13 cellular contexts compared by ENCODE assay signal in genomic region chr3:136954980-136955780, GRCh38. TPM values are rescaled to one million over a fixed set of nuclear protein-coding genes. Genes with fewer than 3 reads are reported as not detected.
DNase-seq lines count a peak whose midpoint lies in the region; ATAC-seq, FAIRE-seq and TF ChIP-seq lines count a peak whose summit lies in the region.
"Had no signal": no experiment of that assay in that cellular context is flagged by ENCODE, and none has a peak within 500 bp of the region (broad histone marks: within the 10 kb centered on the region; RNA-seq: fewer than 3 reads in every experiment).

No MANE protein-coding gene starts in this region.

- no peaks in the 10 kb centered on the region for H3K27me3 Mint-ChIP-seq in Calu3 (ENCODE audit: unreplicated experiment)
- H3K27me3 Mint-ChIP-seq in neural progenitor cell (ENCODE audit: insufficient read depth, low read depth), result no peaks in the 10 kb centered on the region

- H3K36me3 ChIP-seq in PC-9 (ENCODE audit: low read depth), result 0 out of 2 replicates have a peak, but pooled peaks cover 4% of the 10 kb centered on the region
- H3K36me3 ChIP-seq in endothelial cell of umbilical vein (ENCODE audit: control insufficient read depth in 2 of 2, extremely low read depth in 1 of 2, insufficient read depth in 2 of 2, low read length in 2 of 2), result no peaks in the 10 kb centered on the region
- H3K36me3 ChIP-seq in neural progenitor cell, result no peaks in the 10 kb centered on the region
- H3K36me3 ChIP-seq: stomach had no signal

- H3K4me3 ChIP-seq in PC-9, result peak overlapping the region; percentile 8; the same call in 1 of the 2 replicates
- H3K4me3 ChIP-seq in endothelial cell of umbilical vein (replicated peaks in 1 of 3; ENCODE audit: insufficient read depth in 1 of 3, low read depth in 1 of 3, low read length in 3 of 3), result no peak overlapping the region
- H3K4me3 ChIP-seq in neural progenitor cell, result no peak overlapping the region
- H3K4me3 ChIP-seq: stomach had no signal

- H3K9me2 ChIP-seq in PC-9 (ENCODE audit: insufficient read depth), result no peaks in the 10 kb centered on the region

- no peak overlapping the region for H3K9ac ChIP-seq in endothelial cell of umbilical vein (replicated peaks; ENCODE audit: extremely low read depth, insufficient read depth, low read length)
- no peak overlapping the region for H3K9ac ChIP-seq in neural progenitor cell
- H3K9ac ChIP-seq: parathyroid adenoma had no signal

- POLR2A ChIA-PET in PC-9 (lab: Charles Lee; ENCODE audit: unreplicated experiment) (interaction anchor here (0.6 to 0.8 kb wide), 2 partner anchors 93 to 94 kb away, joined by 4 read pairs; partner anchors contain the start of gene NCK1), endothelial cell of umbilical vein (lab: Charles Lee) (no interaction called here)

- H3K27ac Mint-ChIP-seq in Calu3 (ENCODE audit: unreplicated experiment) (peak overlapping the region; percentile 89), neural progenitor cell (no peak overlapping the region)

- no peaks in the 10 kb centered on the region for H4K20me1 ChIP-seq in PC-9 (ENCODE audit: insufficient read depth)
- no peaks in the 10 kb centered on the region for H4K20me1 ChIP-seq in endothelial cell of umbilical vein (replicated peaks; ENCODE audit: control insufficient read depth, extremely low read depth, insufficient read depth, low read length)
- H4K20me1 ChIP-seq in neural progenitor cell (ENCODE audit: low read depth), result no peaks in the 10 kb centered on the region

- CTCF ChIA-PET in Calu3 (lab: Charles Lee), result interaction anchor here (0.6 to 2.4 kb wide), 12 partner anchors 14 to 1219 kb away, joined by 3 to 18 read pairs (median 4); partner anchors contain the start of genes DBR1, NCK1 and STAG1
- CTCF ChIA-PET in PC-9 (lab: Charles Lee), result interaction anchor here (0.7 to 1.6 kb wide), 3 partner anchors 8 to 203 kb away, joined by 3 to 7 read pairs (median 3); partner anchors contain the start of gene STAG1
- CTCF ChIA-PET in endothelial cell of umbilical vein (lab: Charles Lee), result interaction anchor here (0.9 to 1.8 kb wide), 4 partner anchors 39 to 203 kb away, joined by 3 to 7 read pairs (median 6); partner anchors contain the start of genes NCK1 and STAG1

- FAIRE-seq in endothelial cell of umbilical vein (lab: Jason Lieb, UNC), result no peak

- dilution Hi-C loops in endothelial cell of umbilical vein (cut with MboI; ENCODE audit: extremely low pct_ligation_motif_present, low sequenced_read_pairs), result no loop called here

- H3K9me3 Mint-ChIP-seq in Calu3 (ENCODE audit: low read depth, unreplicated experiment) (no peaks in the 10 kb centered on the region), neural progenitor cell (no peaks in the 10 kb centered on the region)

- H3K27ac ChIP-seq in PC-9 (peak overlapping the region; percentile 86), endothelial cell of umbilical vein (ENCODE audit: insufficient read depth, low read depth, low read length) (peak overlapping the region; percentile 5), neural progenitor cell (no peak overlapping the region)
- H3K27ac ChIP-seq: parathyroid adenoma had no signal

- H3K4me1 ChIP-seq in PC-9 (replicated peaks; ENCODE audit: insufficient read depth) (peaks cover 67% of the 10 kb centered on the region), endothelial cell of umbilical vein (ENCODE audit: control insufficient read depth, extremely low read depth, insufficient read depth, low read length) (peaks cover 13% of the 10 kb centered on the region), neural progenitor cell (no peaks in the 10 kb centered on the region)
- H3K4me1 ChIP-seq: parathyroid adenoma had no signal

- H3K36me3 Mint-ChIP-seq in Calu3 (ENCODE audit: insufficient read depth, unreplicated experiment), result peaks cover 22% of the 10 kb centered on the region
- no peaks in the 10 kb centered on the region for H3K36me3 Mint-ChIP-seq in neural progenitor cell

- BruUV-seq in Calu3 (replicated peaks; lab: Mats Ljungman, UMichigan) (no TSS peak), PC-9 (replicated peaks; lab: Mats Ljungman, UMichigan) (no TSS peak), endothelial cell of umbilical vein (replicated peaks; lab: Mats Ljungman, UMichigan) (no TSS peak)

- intact Hi-C loops in Calu3 (cut with micrococcal nuclease; ENCODE audit: unreplicated experiment), result loop anchor here (5.0 kb wide), 4 partner anchors 37 to 203 kb away; partner anchors contain the start of genes NCK1, SLC35G2 and STAG1
- intact Hi-C loops in PC-9 (cut with micrococcal nuclease; ENCODE audit: unreplicated experiment), result loop anchor here (5.0 kb wide), 3 partner anchors 93 to 328 kb away; partner anchors contain the start of genes NCK1 and STAG1
- intact Hi-C loops in endothelial cell of umbilical vein (cut with micrococcal nuclease), result loop anchor here (1.0 kb wide), 1 partner anchor 8 kb away; no protein-coding TSS in a partner anchor

- H3K79me2 ChIP-seq in PC-9 (ENCODE audit: low read depth), result no peaks in the 10 kb centered on the region; the same call in 1 of the 2 replicates
- H3K79me2 ChIP-seq in endothelial cell of umbilical vein (ENCODE audit: control insufficient read depth, insufficient read depth, low read length), result no peaks in the 10 kb centered on the region
- H3K79me2 ChIP-seq in neural progenitor cell (ENCODE audit: low read depth), result no peaks in the 10 kb centered on the region
- H3K79me2 ChIP-seq: parathyroid adenoma had no signal

- H3K27me3 ChIP-seq in PC-9 (ENCODE audit: insufficient read depth, low read depth) (no peaks in the 10 kb centered on the region), endothelial cell of umbilical vein (ENCODE audit: control insufficient read depth in 2 of 2, insufficient read depth in 2 of 2, low read length in 2 of 2) (no peaks in the 10 kb centered on the region), neural progenitor cell (no peaks in the 10 kb centered on the region)
- H3K27me3 ChIP-seq: stomach had no signal

- TF ChIP-seq CTCF in Calu3 (IDR thresholded peaks at IDR 0.05; ENCODE audit: unreplicated experiment) (no peak), PC-9 (conservative IDR thresholded peaks at IDR 0.05) (no peak), endothelial cell of umbilical vein (IDR thresholded peaks at IDR 0.05; ENCODE audit: extremely low read depth in 1 of 2, insufficient read depth in 1 of 2, low read depth in 1 of 2, low read length in 2 of 2) (no peak), neural progenitor cell (IDR thresholded peaks at IDR 0.05) (no peak)

- H3K9me3 ChIP-seq in PC-9 (ENCODE audit: insufficient read depth, low read depth) (no peaks in the 10 kb centered on the region), endothelial cell of umbilical vein (replicated peaks; ENCODE audit: control insufficient read depth, insufficient read depth, low read length) (no peaks in the 10 kb centered on the region), neural progenitor cell (ENCODE audit: low read depth) (no peaks in the 10 kb centered on the region)
- H3K9me3 ChIP-seq: stomach had no signal

- no peak for ATAC-seq in GM18870 (IDR thresholded peaks at IDR 0.05; ENCODE audit: unreplicated experiment)

- H2AFZ ChIP-seq in PC-9 (no peak overlapping the region), endothelial cell of umbilical vein (ENCODE audit: low read depth, low read length) (no peak overlapping the region), neural progenitor cell (replicated peaks) (no peak overlapping the region)
- H2AFZ ChIP-seq: parathyroid adenoma had no signal

- no peak for DNase-seq in Calu3
- no peak for DNase-seq in PC-9
- no peak for DNase-seq in endothelial cell of umbilical vein (ENCODE audit: low read depth, low spot score)
- peak; percentile 4 for DNase-seq in neural progenitor cell (ENCODE audit: low spot score)
- DNase-seq in NCI-H748 (lab: John Stamatoyannopoulos, UW; ENCODE audit: unreplicated experiment), result no peak
- no peak for DNase-seq in stimulated activated CD4-positive, alpha-beta T cell treated with anti-CD3 and anti-CD28 coated beads, Interleukin-4, amount 100 ng/mL, for 4 hours
- no peak for DNase-seq in Ammon's horn (ENCODE audit: low spot score)
- DNase-seq: anterior cingulate cortex; NCI-H2227 treated with DMSO at 0.1 percent for 48 hours; stimulated activated CD4-positive, alpha-beta T cell treated with anti-CD3 and anti-CD28 coated beads, Interleukin-2, amount 100 ng/mL, for 48 hours; stomach had no signal

- H3K4me1 Mint-ChIP-seq in Calu3 (ENCODE audit: low read depth, unreplicated experiment) (peaks cover 83% of the 10 kb centered on the region), neural progenitor cell (peaks cover 5% of the 10 kb centered on the region)

- H3F3A ChIP-seq in PC-9 (ENCODE audit: insufficient read depth, low read depth) (peaks cover 45% of the 10 kb centered on the region), neural progenitor cell (ENCODE audit: low read depth) (no peaks in the 10 kb centered on the region)

- no peak for TF ChIP-seq POLR2A in endothelial cell of umbilical vein (IDR thresholded peaks at IDR 0.05; ENCODE audit: low read depth, low read length)

- no peaks in the 10 kb centered on the region for H3K9me1 ChIP-seq in endothelial cell of umbilical vein (replicated peaks; ENCODE audit: control insufficient read depth, extremely low read depth, insufficient read depth, low read length)

- H3K4me3 Mint-ChIP-seq in Calu3 (ENCODE audit: low read depth, unreplicated experiment) (peak overlapping the region; percentile 47), neural progenitor cell (no peak overlapping the region)

- H3K4me2 ChIP-seq in PC-9 (peak overlapping the region; percentile 62), endothelial cell of umbilical vein (ENCODE audit: insufficient read depth, low read length) (peak overlapping the region; percentile 6), neural progenitor cell (no peak overlapping the region)

TF ChIP-seq in endothelial cell of umbilical vein, 7 proteins besides CTCF, POLR2A, EP300 and RAD21 (continues in another document):
- TF ChIP-seq EZH2 (IDR thresholded peaks at IDR 0.05; ENCODE audit: borderline replicate concordance, low read depth, low read length, severe bottlenecking) (no peak), POLR2AphosphoS5 (IDR thresholded peaks at IDR 0.05; ENCODE audit: insufficient read depth, low read depth, low read length) (no peak), MAX (IDR thresholded peaks at IDR 0.05; ENCODE audit: insufficient read depth, insufficient read length) (no peak)

RNA-seq across cellular contexts. Expression of gene IL20RB, which starts 2.6 kb away (rescaled TPM):
- total RNA-seq in Calu3 (2022) (8.5 and 12.0 TPM in 2 replicates), PC-9 (2021) (3.8 and 7.2 TPM in 2 replicates), endothelial cell of umbilical vein (1.6 and 2.5 TPM in 2 replicates), neural progenitor cell (ENCODE audit: low replicate concordance) (2.0 and 2.5 TPM in 2 replicates)
- 0.65 and 0.79 TPM in 2 replicates for polyA plus RNA-seq in endothelial cell of umbilical vein
- 0.57 and 0.72 TPM in 2 replicates for polyA plus RNA-seq in endothelial cell of umbilical vein (2011; cell fraction: cytosol; rRNA removed)
- polyA plus RNA-seq in endothelial cell of umbilical vein (2011; cell fraction: nucleus; rRNA removed), result 6.6 and 6.8 TPM in 2 replicates
- 0.37 and 0.46 TPM in 2 replicates for polyA plus RNA-seq in endothelial cell of umbilical vein (2012)
- polyA minus RNA-seq in endothelial cell of umbilical vein, result 3.2 and 4.1 TPM in 2 replicates
- polyA minus RNA-seq in endothelial cell of umbilical vein (2011; cell fraction: cytosol; rRNA and poly(A)+ RNA removed), result 17.4 TPM
- 8.5 and 15.5 TPM in 2 replicates for polyA minus RNA-seq in endothelial cell of umbilical vein (2011; cell fraction: nucleus; rRNA and poly(A)+ RNA removed)
